8 cellular contexts compared by ENCODE assay signal in genomic region chr1:198699167-198700015, GRCh38.
A peak's percentile ranks its signal among the peaks of the same experiment; 100 is the strongest.
DNase-seq lines count a peak whose midpoint lies in the region; ATAC-seq and TF ChIP-seq lines count a peak whose summit lies in the region.

No MANE protein-coding gene starts in this region.

- H2AFZ ChIP-seq in H9 (ENCODE audit: low read length): no peak overlapping the region

- no peaks in the 10 kb centered on the region for H3K79me1 ChIP-seq in H9 (ENCODE audit: insufficient read depth, low read depth, low read length, poor library complexity, severe bottlenecking)

- no peak overlapping the region for H3K27ac ChIP-seq in H9 (ENCODE audit: insufficient read length, low read depth, low read length)
- no peak overlapping the region for H3K27ac ChIP-seq in iPS-18a (ENCODE audit: low read length)

- H3K27ac Mint-ChIP-seq in H9: peak overlapping the region in 2 of 3 experiments; percentile 65 to 90; a peak in 3 of 7 replicates
- peak overlapping the region; percentile 86 for H3K27ac Mint-ChIP-seq in activated naive CD8-positive, alpha-beta T cell treated with anti-CD3 and anti-CD28 coated beads, Interleukin-2, amount 50 U/mL, for 24 hours

- no peak overlapping the region for H2BK5ac ChIP-seq in H9 (ENCODE audit: insufficient read length, low read length)

- peak; percentile 91 for TF ChIP-seq CTCF in H9 (conservative IDR thresholded peaks at IDR 0.05)

- DNase-seq in ACHN (peak; percentile 64), H9 (peak; percentile 77), T follicular helper cell (ENCODE audit: low read depth) (peak; percentile 65), GDM1 (lab: John Stamatoyannopoulos, UW) (no peak), GM19240 (ENCODE audit: insufficient read length, low spot score) (no peak)
- DNase-seq in activated naive CD8-positive, alpha-beta T cell treated with anti-CD3 and anti-CD28 coated beads, Interleukin-2, amount 50 U/mL, for 24 hours: peak; percentile 76
- peak; percentile 70 for DNase-seq in stimulated activated CD4-positive, alpha-beta T cell treated with anti-CD3 and anti-CD28 coated beads, Interleukin-12 subunit alpha, Interleukin-12 subunit beta, amount 100 ng/mL, for 4 hours

- no peak overlapping the region for H3K23ac ChIP-seq in H9 (ENCODE audit: insufficient read length, low read depth, low read length)

- no peak overlapping the region for H4K91ac ChIP-seq in H9 (ENCODE audit: insufficient read length, low read depth, low read length)

- no peak overlapping the region for H2BK12ac ChIP-seq in H9 (ENCODE audit: insufficient read length, low read depth, low read length)

- no peak overlapping the region for H3T11ph ChIP-seq in H9 (ENCODE audit: low read length)

- H3K4me3 ChIP-seq in iPS-18a (ENCODE audit: low read length): peak overlapping the region; percentile 5

- peak; percentile 83 for ATAC-seq in activated naive CD8-positive, alpha-beta T cell treated with anti-CD3 and anti-CD28 coated beads, Interleukin-2, amount 50 U/mL, for 24 hours

- no peaks in the 10 kb centered on the region for H4K20me1 ChIP-seq in H9 (ENCODE audit: control insufficient read depth, insufficient read depth, insufficient read length)

- H4K8ac ChIP-seq in H9 (replicated peaks; ENCODE audit: insufficient read length, low read depth, low read length): no peak overlapping the region

- no peaks in the 10 kb centered on the region for H3K27me3 Mint-ChIP-seq in H9 (ENCODE audit: low read depth)
- H3K27me3 Mint-ChIP-seq in activated naive CD8-positive, alpha-beta T cell treated with anti-CD3 and anti-CD28 coated beads, Interleukin-2, amount 50 U/mL, for 24 hours: no peaks in the 10 kb centered on the region

- H3K4ac ChIP-seq in H9 (ENCODE audit: low read depth, low read length): no peak overlapping the region

- H3K9me3 ChIP-seq in H9 (ENCODE audit: control insufficient read depth, low read depth, low read length) (no peaks in the 10 kb centered on the region), iPS-18a (ENCODE audit: control insufficient read depth, low read depth, low read length) (no peaks in the 10 kb centered on the region)

- H4K5ac ChIP-seq in H9 (ENCODE audit: insufficient read length, low read depth, low read length): no peak overlapping the region

- H3K4me3 Mint-ChIP-seq in H9: peak overlapping the region; percentile 19 to 57; a peak in 3 of 5 replicates
- no peak overlapping the region for H3K4me3 Mint-ChIP-seq in activated naive CD8-positive, alpha-beta T cell treated with anti-CD3 and anti-CD28 coated beads, Interleukin-2, amount 50 U/mL, for 24 hours

- no peaks in the 10 kb centered on the region for H3K36me3 Mint-ChIP-seq in H9 (ENCODE audit: insufficient read depth in 1 of 3, low read depth in 3 of 3)
- H3K36me3 Mint-ChIP-seq in activated naive CD8-positive, alpha-beta T cell treated with anti-CD3 and anti-CD28 coated beads, Interleukin-2, amount 50 U/mL, for 24 hours (ENCODE audit: low read depth): peaks cover 77% of the 10 kb centered on the region

- H3K23me2 ChIP-seq in H9 (ENCODE audit: insufficient read length, low read depth, low read length, poor library complexity, severe bottlenecking): no peaks in the 10 kb centered on the region

- H3K9ac ChIP-seq in H9 (ENCODE audit: extremely low read depth, insufficient read length, low read length): no peak overlapping the region
- no peak overlapping the region for H3K9ac ChIP-seq in iPS-18a (ENCODE audit: low read length)

- H3K36me3 ChIP-seq in iPS-18a (ENCODE audit: control insufficient read depth, low read depth, low read length): no peaks in the 10 kb centered on the region

- no peak overlapping the region for H2BK15ac ChIP-seq in H9 (ENCODE audit: low read depth, low read length)

- H3K27me3 ChIP-seq in H9 (ENCODE audit: insufficient read depth, low read length) (no peaks in the 10 kb centered on the region), iPS-18a (ENCODE audit: control insufficient read depth, insufficient read depth, low read length) (no peaks in the 10 kb centered on the region)

- no peak overlapping the region for H2BK20ac ChIP-seq in H9 (ENCODE audit: low read depth, low read length, poor library complexity, severe bottlenecking)

- no peaks in the 10 kb centered on the region for H3K79me2 ChIP-seq in H9 (ENCODE audit: insufficient read depth, low read length)

- in situ Hi-C loops in ACHN (cut with HindIII; ENCODE audit: low pct_ligation_motif_present, low pct_unique_long_range_greater_than_20kb, low sequenced_read_pairs): no loop called here

- H2AK5ac ChIP-seq in H9 (ENCODE audit: insufficient read length, low read length): no peak overlapping the region

- no peak overlapping the region for H3K56ac ChIP-seq in H9 (ENCODE audit: insufficient read length, low read depth, low read length)

- no peak overlapping the region for H3K14ac ChIP-seq in H9 (ENCODE audit: insufficient read depth, low read length)

- H3K4me1 ChIP-seq in H9 (ENCODE audit: insufficient read depth, low read length) (peaks cover 12% of the 10 kb centered on the region; the same call in 1 of the 2 replicates), iPS-18a (ENCODE audit: control insufficient read depth, low read depth, low read length) (peaks cover 42% of the 10 kb centered on the region)

- no peak overlapping the region for H2BK120ac ChIP-seq in H9 (ENCODE audit: low read depth, low read length, poor library complexity, severe bottlenecking)

- H3K4me1 Mint-ChIP-seq in H9: peaks cover 44% of the 10 kb centered on the region in 2 experiments
- peaks cover 83% of the 10 kb centered on the region for H3K4me1 Mint-ChIP-seq in activated naive CD8-positive, alpha-beta T cell treated with anti-CD3 and anti-CD28 coated beads, Interleukin-2, amount 50 U/mL, for 24 hours

- WGBS in H9 (ENCODE audit: extremely low coverage, insufficient read length, low lambda C conversion rate): no CpG with 5 or more reads among the region's 13 CpGs

- H3K4me2 ChIP-seq in H9 (ENCODE audit: insufficient read depth, insufficient read length, low read length): no peak overlapping the region

- no peaks in the 10 kb centered on the region; a peak in 1 of 5 replicates for H3K9me3 Mint-ChIP-seq in H9
- H3K9me3 Mint-ChIP-seq in activated naive CD8-positive, alpha-beta T cell treated with anti-CD3 and anti-CD28 coated beads, Interleukin-2, amount 50 U/mL, for 24 hours: no peaks in the 10 kb centered on the region

- no peak overlapping the region for H3K18ac ChIP-seq in H9 (ENCODE audit: insufficient read length, low read depth, low read length)

Comparison
In these comparisons a context has a peak if more than half of its experiments do, and no peak if none do; other contexts are left out.
1. DNase-seq: peak in ACHN (single experiment), H9 (single experiment), T follicular helper cell (single experiment), activated naive CD8-positive, alpha-beta T cell treated with anti-CD3 and anti-CD28 coated beads, Interleukin-2, amount 50 U/mL, for 24 hours (single experiment) and stimulated activated CD4-positive, alpha-beta T cell treated with anti-CD3 and anti-CD28 coated beads, Interleukin-12 subunit alpha, Interleukin-12 subunit beta, amount 100 ng/mL, for 4 hours (single experiment); none in GDM1 (single experiment) and GM19240 (single experiment).